8 cellular contexts compared by ENCODE assay signal in the genomic region with DNA sequence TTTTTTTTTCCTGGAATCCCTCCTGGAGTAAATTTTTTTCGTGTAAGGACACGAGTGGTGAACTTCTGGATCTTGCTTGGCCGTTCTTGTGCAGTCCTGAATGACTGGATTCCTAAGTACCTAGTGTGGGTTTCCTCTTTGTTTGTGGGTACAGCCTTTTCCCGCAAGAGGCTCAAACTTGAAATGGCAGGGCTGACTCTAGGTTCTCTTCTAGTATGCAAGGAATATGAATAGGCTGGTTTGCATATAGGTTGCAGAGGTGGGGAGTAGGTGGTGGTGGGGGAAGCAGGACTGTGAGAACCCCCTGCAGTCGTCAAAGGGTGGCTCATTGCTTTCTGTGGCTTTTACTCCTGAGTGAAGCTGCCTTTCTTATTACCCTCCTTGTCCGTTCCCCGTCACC. TPM values are rescaled to one million over a fixed set of nuclear protein-coding genes. Genes with fewer than 3 reads are reported as not detected.
A peak's percentile ranks its signal among the peaks of the same experiment; 100 is the strongest.
DNase-seq lines count a peak whose midpoint lies in the region; ATAC-seq and TF ChIP-seq lines count a peak whose summit lies in the region.

No MANE protein-coding gene starts in this region.

- no peaks in the 10 kb centered on the region for H3K9me3 ChIP-seq in cardiac muscle cell (ENCODE audit: low read depth)
- no peaks in the 10 kb centered on the region for H3K9me3 ChIP-seq in effector memory CD4-positive, alpha-beta T cell (ENCODE audit: control insufficient read depth, low read length)
- H3K9me3 ChIP-seq in thymus (ENCODE audit: control insufficient read depth), result no peaks in the 10 kb centered on the region

- H3K4me1 ChIP-seq in cardiac muscle cell (ENCODE audit: low read depth) (peaks cover 14% of the 10 kb centered on the region), thymus (ENCODE audit: control insufficient read depth, insufficient read depth, low read length) (peaks cover 31% of the 10 kb centered on the region)
- peaks cover 48% of the 10 kb centered on the region for H3K4me1 ChIP-seq in effector memory CD4-positive, alpha-beta T cell (ENCODE audit: control insufficient read depth, insufficient read depth, low read length, poor library complexity, severe bottlenecking)

- H3K27ac ChIP-seq in cardiac muscle cell, result peak overlapping the region; percentile 51
- peak overlapping the region; percentile 80 for H3K27ac ChIP-seq in effector memory CD4-positive, alpha-beta T cell (ENCODE audit: insufficient read depth, low read length, poor library complexity, severe bottlenecking)
- peak overlapping the region; percentile 76 for H3K27ac ChIP-seq in thymus (ENCODE audit: low read depth)

- intact Hi-C loops in left ventricle myocardium superior (cut with micrococcal nuclease), result no loop called here

- DNase-seq in cardiac muscle cell (ENCODE audit: low read depth in 1 of 2, low spot score in 1 of 2), result no peak
- no peak for DNase-seq in left ventricle myocardium superior
- no peak for DNase-seq in effector memory CD4-positive, alpha-beta T cell
- no peak for DNase-seq in GM19240 (ENCODE audit: insufficient read length, low spot score)
- DNase-seq in SHP77 treated with DMSO at 0.1 percent for 48 hours (lab: John Stamatoyannopoulos, UW), result no peak
- DNase-seq in NCI-H524 treated with DMSO at 0.1 percent for 48 hours (lab: John Stamatoyannopoulos, UW), result no peak

- WGBS in thymus, result 10% methylated on average over 7 of the region's 7 CpGs

- no peaks in the 10 kb centered on the region for H3K36me3 ChIP-seq in cardiac muscle cell
- H3K36me3 ChIP-seq in effector memory CD4-positive, alpha-beta T cell (ENCODE audit: control insufficient read depth, insufficient read depth, low read length), result no peaks in the 10 kb centered on the region
- H3K36me3 ChIP-seq in thymus (ENCODE audit: control insufficient read depth, insufficient read depth), result no peaks in the 10 kb centered on the region

- TF ChIP-seq CTCF in cardiac muscle cell (IDR thresholded peaks at IDR 0.05; ENCODE audit: low read depth, low read length), result no peak

- H3K27me3 ChIP-seq in cardiac muscle cell (no peaks in the 10 kb centered on the region), thymus (ENCODE audit: control insufficient read depth, insufficient read depth) (no peaks in the 10 kb centered on the region)
- H3K27me3 ChIP-seq in effector memory CD4-positive, alpha-beta T cell (replicated peaks; ENCODE audit: control insufficient read depth, insufficient read depth, low read length, poor library complexity, severe bottlenecking), result no peaks in the 10 kb centered on the region

- H3K4me3 ChIP-seq in cardiac muscle cell, result no peak overlapping the region
- H3K4me3 ChIP-seq in effector memory CD4-positive, alpha-beta T cell (ENCODE audit: insufficient read depth, low read depth, low read length, poor library complexity, severe bottlenecking), result peak overlapping the region; percentile 42
- H3K4me3 ChIP-seq in thymus (ENCODE audit: low read length), result no peak overlapping the region

- no peak for ATAC-seq in left ventricle myocardium superior
- peak; percentile 56 for ATAC-seq in HG03520 (IDR thresholded peaks at IDR 0.05; ENCODE audit: unreplicated experiment)

RNA-seq across cellular contexts. Expression of gene UBAC2, which starts 13.6 kb away (rescaled TPM):
- 71.2 and 72.1 TPM in 2 replicates for total RNA-seq in cardiac muscle cell
- polyA plus RNA-seq in cardiac muscle cell, result 127 and 130 TPM in 2 replicates
- 36.3 TPM for total RNA-seq in left ventricle myocardium superior
- polyA plus RNA-seq in thymus, result 69.1 TPM

RNA-seq across cellular contexts. Expression of gene GPR18, which starts 43.9 kb away (rescaled TPM):
- not detected in 2 replicates for total RNA-seq in cardiac muscle cell
- 0.31 and 1.2 TPM in 2 replicates for polyA plus RNA-seq in cardiac muscle cell
- total RNA-seq in left ventricle myocardium superior, result not detected
- 6.7 TPM for polyA plus RNA-seq in thymus
